8 cellular contexts compared by ENCODE assay signal in genomic region chr15:91022075-91022831, GRCh38. TPM values are rescaled to one million over a fixed set of nuclear protein-coding genes. Genes with fewer than 3 reads are reported as not detected.
DNase-seq lines count a peak whose midpoint lies in the region; ATAC-seq and TF ChIP-seq lines count a peak whose summit lies in the region.

TSS of gene VPS33B (minus strand) at chr15:91022594. CDS start at chr15:91022249, 345 bp downstream.

- peak; percentile 13 for DNase-seq in DMS153 treated with DMSO at 0.1 percent for 48 hours (lab: John Stamatoyannopoulos, UW; ENCODE audit: unreplicated experiment)
- peak; percentile 82 for DNase-seq in LHCN-M2 (ENCODE audit: low read depth)
- DNase-seq in RWPE1 (ENCODE audit: low spot score) = peak; percentile 64
- peak; percentile 81 for DNase-seq in fibroblast of pulmonary artery (ENCODE audit: low read depth)
- peak; percentile 89 for DNase-seq in natural killer cell treated with Interleukin-12 subunit alpha and Interleukin-12 subunit beta and Interleukin-15 and Interleukin-18, amount 100 ng/mL, for 72 hours (ENCODE audit: low spot score)
- DNase-seq in stimulated activated naive CD4-positive, alpha-beta T cell treated with Interleukin-2 at 50 U/mL for 16 hours (lab: John Stamatoyannopoulos, UW) = peak; percentile 71

- no peaks in the 10 kb centered on the region for H3K9me3 Mint-ChIP-seq in activated T-helper 17 cell treated with anti-CD3 and anti-CD28 coated beads, Interleukin-2, amount 50 U/mL, for 72 hours
- no peaks in the 10 kb centered on the region for H3K9me3 Mint-ChIP-seq in natural killer cell treated with Interleukin-12 subunit alpha and Interleukin-12 subunit beta and Interleukin-15 and Interleukin-18, amount 100 ng/mL, for 72 hours

- TF ChIP-seq CTCF in RWPE1 (conservative IDR thresholded peaks at IDR 0.05; ENCODE audit: low read depth) = no peak
- TF ChIP-seq CTCF in fibroblast of pulmonary artery (IDR thresholded peaks at IDR 0.05; ENCODE audit: low read length, missing control alignments) = no peak

- H3K4me3 Mint-ChIP-seq in activated T-helper 17 cell treated with anti-CD3 and anti-CD28 coated beads, Interleukin-2, amount 50 U/mL, for 72 hours = peak within 1 kb of the TSS; percentile 96
- peak within 1 kb of the TSS; percentile 88 for H3K4me3 Mint-ChIP-seq in natural killer cell treated with Interleukin-12 subunit alpha and Interleukin-12 subunit beta and Interleukin-15 and Interleukin-18, amount 100 ng/mL, for 72 hours

- no peaks in the 10 kb centered on the region for H3K27me3 Mint-ChIP-seq in activated T-helper 17 cell treated with anti-CD3 and anti-CD28 coated beads, Interleukin-2, amount 50 U/mL, for 72 hours
- no peaks in the 10 kb centered on the region for H3K27me3 Mint-ChIP-seq in natural killer cell treated with Interleukin-12 subunit alpha and Interleukin-12 subunit beta and Interleukin-15 and Interleukin-18, amount 100 ng/mL, for 72 hours

- peak; percentile 75 for ATAC-seq in GM21825 (IDR thresholded peaks at IDR 0.05; ENCODE audit: unreplicated experiment)
- ATAC-seq in activated T-helper 17 cell treated with anti-CD3 and anti-CD28 coated beads, Interleukin-2, amount 50 U/mL, for 72 hours (replicated peaks) = peak; percentile 90
- ATAC-seq in natural killer cell treated with Interleukin-12 subunit alpha and Interleukin-12 subunit beta and Interleukin-15 and Interleukin-18, amount 100 ng/mL, for 72 hours = peak; percentile 91 to 93

- CTCF ChIA-PET in RWPE1 (lab: Yijun Ruan, JAX) = interaction anchor here (0.6 to 0.7 kb wide), 2 partner anchors 11 to 588 kb away, joined by 3 to 4 read pairs; no protein-coding TSS in a partner anchor

- H3K27ac Mint-ChIP-seq in activated T-helper 17 cell treated with anti-CD3 and anti-CD28 coated beads, Interleukin-2, amount 50 U/mL, for 72 hours = peak within 1 kb of the TSS; percentile 85
- H3K27ac Mint-ChIP-seq in natural killer cell treated with Interleukin-12 subunit alpha and Interleukin-12 subunit beta and Interleukin-15 and Interleukin-18, amount 100 ng/mL, for 72 hours = peak within 1 kb of the TSS; percentile 78 to 96

- H3K4me3 ChIP-seq in fibroblast of pulmonary artery (replicated peaks; ENCODE audit: low read depth, low read length) = peak within 1 kb of the TSS; percentile 99

- peak within 1 kb of the TSS; percentile 85 for H3K27ac ChIP-seq in RWPE1

- POLR2A ChIA-PET in RWPE1 (lab: Yijun Ruan, JAX; ENCODE audit: low non-redundant PET) = interaction anchor here (0.6 kb wide), 1 partner anchor 34 kb away, joined by 3 read pairs; no protein-coding TSS in a partner anchor

- H3K36me3 Mint-ChIP-seq in activated T-helper 17 cell treated with anti-CD3 and anti-CD28 coated beads, Interleukin-2, amount 50 U/mL, for 72 hours (ENCODE audit: low read depth) = peaks cover 20% of the 10 kb centered on the region
- H3K36me3 Mint-ChIP-seq in natural killer cell treated with Interleukin-12 subunit alpha and Interleukin-12 subunit beta and Interleukin-15 and Interleukin-18, amount 100 ng/mL, for 72 hours = no peaks in the 10 kb centered on the region

- peaks cover 33% of the 10 kb centered on the region for H3K4me1 Mint-ChIP-seq in activated T-helper 17 cell treated with anti-CD3 and anti-CD28 coated beads, Interleukin-2, amount 50 U/mL, for 72 hours
- peaks cover 31 to 44% of the 10 kb centered on the region in 2 donors for H3K4me1 Mint-ChIP-seq in natural killer cell treated with Interleukin-12 subunit alpha and Interleukin-12 subunit beta and Interleukin-15 and Interleukin-18, amount 100 ng/mL, for 72 hours (ENCODE audit: low read depth in 2 of 2)

RNA-seq across cellular contexts. Expression of gene VPS33B, which starts in this region (rescaled TPM):
- total RNA-seq in LHCN-M2 (2014; rRNA removed) = 7.2 and 7.3 TPM in 2 replicates
- polyA plus RNA-seq in LHCN-M2 (2012) = 12.6 TPM
- total RNA-seq in activated T-helper 17 cell treated with anti-CD3 and anti-CD28 coated beads, Interleukin-2, amount 50 U/mL, for 72 hours = 10 to 100 TPM; 21.4 to 23.4 TPM
- 10 to 100 TPM; 23.6 to 26.5 TPM for total RNA-seq in natural killer cell treated with Interleukin-12 subunit alpha and Interleukin-12 subunit beta and Interleukin-15 and Interleukin-18, amount 100 ng/mL, for 72 hours

Comparison
In these comparisons a context has a peak if more than half of its experiments do, and no peak if none do; other contexts are left out.
1. Peak in every context shown above with its lines: DNase-seq, ATAC-seq, H3K4me3 ChIP-seq and H3K27ac ChIP-seq.
2. DNase-seq: peak in every context shown above with its lines; median percentile 89 in natural killer cell treated with Interleukin-12 subunit alpha and Interleukin-12 subunit beta and Interleukin-15 and Interleukin-18, amount 100 ng/mL, for 72 hours; 82 in LHCN-M2; 81 in fibroblast of pulmonary artery; 71 in stimulated activated naive CD4-positive, alpha-beta T cell treated with Interleukin-2 at 50 U/mL for 16 hours; 64 in RWPE1; 13 in DMS153 treated with DMSO at 0.1 percent for 48 hours.